Comparison of ENCODE assay signal across 8 cellular contexts in genomic region chr9:137461663-137462395, GRCh38. TPM values are rescaled to one million over a fixed set of nuclear protein-coding genes. Genes with fewer than 3 reads are reported as not detected.
DNase-seq lines count a peak whose midpoint lies in the region; ATAC-seq, FAIRE-seq and TF ChIP-seq lines count a peak whose summit lies in the region.

No MANE protein-coding gene starts in this region.

- H3K36me3 ChIP-seq in A673 (ENCODE audit: insufficient read depth, low read length, poor library complexity, severe bottlenecking) = no peaks in the 10 kb centered on the region
- peaks cover 8% of the 10 kb centered on the region; the same call in 1 of the 2 replicates for H3K36me3 ChIP-seq in OCI-LY1 (ENCODE audit: insufficient read depth, low read length)
- H3K36me3 ChIP-seq in left lung = no peaks in the 10 kb centered on the region

- H3K27ac ChIP-seq in A673 (ENCODE audit: low read depth, low read length, poor library complexity, severe bottlenecking) (no peak overlapping the region), OCI-LY1 (ENCODE audit: low read depth, low read length, poor library complexity, severe bottlenecking) (no peak overlapping the region), left lung (no peak overlapping the region)

- H3K4me3 ChIP-seq in A673 (ENCODE audit: low read depth, low read length, poor library complexity, severe bottlenecking) = no peak overlapping the region
- H3K4me3 ChIP-seq in OCI-LY1 (ENCODE audit: low read depth, low read length, poor library complexity, severe bottlenecking) = peak overlapping the region; percentile 48
- peak overlapping the region in 1 of 2 donors; percentile 11 for H3K4me3 ChIP-seq in left lung

- no TSS peak for BruUV-seq in A673 (replicated peaks; lab: Mats Ljungman, UMichigan)

- POLR2A ChIA-PET in A673 (lab: Charles Lee; ENCODE audit: low non-redundant PET) = no interaction called here

- CTCF ChIA-PET in A673 (lab: Charles Lee) = no interaction called here

- H3K4me1 ChIP-seq in A673 (ENCODE audit: insufficient read depth, low read length, poor library complexity, severe bottlenecking) (peaks cover 13% of the 10 kb centered on the region), OCI-LY1 (ENCODE audit: insufficient read depth, low read length, severe bottlenecking) (peaks cover 32% of the 10 kb centered on the region), left lung (peaks cover 11 to 29% of the 10 kb centered on the region in 2 donors)

- no peaks in the 10 kb centered on the region for H4K20me1 ChIP-seq in OCI-LY1 (ENCODE audit: insufficient read depth, low read length)

- no peaks in the 10 kb centered on the region for H3K9me3 ChIP-seq in A673 (ENCODE audit: low read depth, low read length, poor library complexity, severe bottlenecking)
- H3K9me3 ChIP-seq in OCI-LY1 (ENCODE audit: low read length) = no peaks in the 10 kb centered on the region
- H3K9me3 ChIP-seq in left lung = no peaks in the 10 kb centered on the region

- peak; percentile 38 for ATAC-seq in GM21515 (IDR thresholded peaks at IDR 0.05; ENCODE audit: unreplicated experiment)
- no peak for ATAC-seq in left lung

- no peaks in the 10 kb centered on the region for H3K27me3 ChIP-seq in A673 (replicated peaks; ENCODE audit: insufficient read depth, low read depth, low read length, poor library complexity)
- H3K27me3 ChIP-seq in OCI-LY1 (ENCODE audit: insufficient read depth, low read length) = peaks cover 5% of the 10 kb centered on the region; the same call in 1 of the 2 replicates
- peaks cover 0 to 27% of the 10 kb centered on the region in 2 donors for H3K27me3 ChIP-seq in left lung

- H3F3A ChIP-seq in OCI-LY1 (ENCODE audit: insufficient read depth, low read length) = no peaks in the 10 kb centered on the region

- peak; percentile 35 for DNase-seq in A673 (ENCODE audit: low spot score)
- DNase-seq in activated gamma-delta T cell treated with Interleukin-2 at 50 U/mL for 16 hours = peak; percentile 93
- peak; percentile 56 to 91 for DNase-seq in left lung
- DNase-seq in stimulated activated CD8-positive, alpha-beta memory T cell treated with anti-CD3 and anti-CD28 coated beads, Interleukin-7, amount 100 ng/mL, for 48 hours (ENCODE audit: extremely low read depth in 1 of 2, low read depth in 1 of 2) = peak; percentile 86 to 90
- DNase-seq in GDM1 (lab: John Stamatoyannopoulos, UW) = no peak
- no peak for DNase-seq in RCC 7860 (ENCODE audit: low spot score)

- intact Hi-C loops in A673 (cut with micrococcal nuclease; ENCODE audit: unreplicated experiment) (no loop called here), left lung (cut with DNase I) (no loop called here)

- H2AFZ ChIP-seq in OCI-LY1 (ENCODE audit: low read length) = no peak overlapping the region

- no peaks in the 10 kb centered on the region for H3K9me2 ChIP-seq in OCI-LY1 (ENCODE audit: low read depth, low read length)

- no peak for FAIRE-seq in RCC 7860 (lab: Jason Lieb, UNC)

- H3K4me2 ChIP-seq in OCI-LY1 (ENCODE audit: low read length) = peak overlapping the region; percentile 61

- no peaks in the 10 kb centered on the region for H3K79me2 ChIP-seq in OCI-LY1 (ENCODE audit: insufficient read depth, low read length)

- TF ChIP-seq CTCF in A673 (conservative IDR thresholded peaks at IDR 0.05; ENCODE audit: low read depth, low read length) = no peak
- peak; percentile 26; the same call in 1 of the 2 replicates for TF ChIP-seq CTCF in OCI-LY1 (IDR thresholded peaks at IDR 0.05; ENCODE audit: low read length)
- TF ChIP-seq CTCF in left lung (IDR thresholded peaks at IDR 0.05) = no peak

- H3K9ac ChIP-seq in OCI-LY1 (ENCODE audit: low read length) = peak overlapping the region; percentile 12; the same call in 1 of the 2 replicates

RNA-seq across cellular contexts. Expression of gene NSMF, which starts 2.7 kb away (rescaled TPM):
- total RNA-seq in A673 (2021) = 52.7 and 54.9 TPM in 2 replicates
- 10 to 100 TPM; 29.5 to 31.4 TPM for total RNA-seq in left lung

RNA-seq across cellular contexts. Expression of gene ENTPD8, which starts 20.7 kb away (rescaled TPM):
- total RNA-seq in A673 (2021) = not detected in 2 replicates
- total RNA-seq in left lung = under 1 TPM in 1 of 2 donors, not detected in 1; 0.15 TPM

RNA-seq across cellular contexts. Expression of gene NOXA1, which starts 38.6 kb away (rescaled TPM):
- total RNA-seq in A673 (2021) = 0.28 and 0.79 TPM in 2 replicates
- 1 to 10 TPM; 6.1 to 8.7 TPM for total RNA-seq in left lung

RNA-seq across cellular contexts. Expression of gene EXD3, which starts 38.9 kb away (rescaled TPM):
- 6.3 and 9.4 TPM in 2 replicates for total RNA-seq in A673 (2021)
- total RNA-seq in left lung = 10 to 100 TPM; 13.7 to 21.8 TPM

Comparison
In these comparisons a context has a peak if more than half of its experiments do, and no peak if none do; other contexts are left out.
1. DNase-seq: peak in A673 (single experiment), activated gamma-delta T cell treated with Interleukin-2 at 50 U/mL for 16 hours (single experiment), left lung (2 of 2) and stimulated activated CD8-positive, alpha-beta memory T cell treated with anti-CD3 and anti-CD28 coated beads, Interleukin-7, amount 100 ng/mL, for 48 hours (2 of 2); none in GDM1 (single experiment) and RCC 7860 (single experiment).